33 cellular contexts compared by ENCODE assay signal in the genomic region with DNA sequence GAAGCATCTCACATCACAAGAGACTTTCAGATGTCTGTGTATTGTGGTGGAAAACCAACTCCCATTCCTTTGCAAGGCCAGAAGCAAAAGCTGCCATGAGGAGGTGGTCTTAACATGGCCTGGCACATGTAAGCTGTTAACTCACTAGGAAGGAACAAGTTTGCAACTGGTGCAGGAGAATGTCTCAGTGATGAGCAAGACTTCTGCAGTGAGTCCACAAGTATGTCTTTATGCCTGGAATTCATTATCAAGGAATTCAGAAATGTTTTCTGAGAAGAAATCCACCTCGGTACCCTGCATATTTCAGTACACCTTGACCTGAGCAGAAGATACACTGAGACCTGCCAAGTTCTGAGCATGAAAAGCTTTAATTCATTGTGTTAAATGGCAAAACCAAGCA.
"Had no signal": no experiment of that assay in that cellular context is flagged by ENCODE, and none has a peak within 500 bp of the region (broad histone marks: within the 10 kb centered on the region; RNA-seq: fewer than 3 reads in every experiment).

No MANE protein-coding gene starts in this region.

- H3K4me3 ChIP-seq: MG63 had no signal

- H3K27me3 ChIP-seq: MG63 had no signal

- H3K36me3 ChIP-seq: MG63 had no signal

- DNase-seq: Karpas-422, Kasumi-1, MG63, MM.1S, MV-4-11, NCI-H1048, NCI-H1092, NCI-H1092 treated with DMSO at 0.1 percent for 48 hours, NCI-H1105, NCI-H1417 treated with DMSO at 0.1 percent for 48 hours, NCI-H1436, NCI-H1436 treated with DMSO at 0.1 percent for 48 hours, NCI-H146, NCI-H1694, NCI-H1694 treated with DMSO at 0.1 percent for 48 hours, NCI-H187, NCI-H187 treated with DMSO at 0.1 percent for 48 hours, NCI-H1930, NCI-H2029, NCI-H2029 treated with DMSO at 0.1 percent for 48 hours, NCI-H2081, NCI-H2081 treated with DMSO at 0.1 percent for 48 hours, NCI-H2107, NCI-H2171, NCI-H2171 treated with DMSO at 0.1 percent for 48 hours, NCI-H2227 treated with DMSO at 0.1 percent for 48 hours, NCI-H226, NCI-H345, NCI-H446, NCI-H446 treated with DMSO at 0.1 percent for 48 hours, NCI-H510A, NCI-H510A treated with DMSO at 0.1 percent for 48 hours, NCI-H524 had no signal
